9 cellular contexts compared by ENCODE assay signal in the genomic region with DNA sequence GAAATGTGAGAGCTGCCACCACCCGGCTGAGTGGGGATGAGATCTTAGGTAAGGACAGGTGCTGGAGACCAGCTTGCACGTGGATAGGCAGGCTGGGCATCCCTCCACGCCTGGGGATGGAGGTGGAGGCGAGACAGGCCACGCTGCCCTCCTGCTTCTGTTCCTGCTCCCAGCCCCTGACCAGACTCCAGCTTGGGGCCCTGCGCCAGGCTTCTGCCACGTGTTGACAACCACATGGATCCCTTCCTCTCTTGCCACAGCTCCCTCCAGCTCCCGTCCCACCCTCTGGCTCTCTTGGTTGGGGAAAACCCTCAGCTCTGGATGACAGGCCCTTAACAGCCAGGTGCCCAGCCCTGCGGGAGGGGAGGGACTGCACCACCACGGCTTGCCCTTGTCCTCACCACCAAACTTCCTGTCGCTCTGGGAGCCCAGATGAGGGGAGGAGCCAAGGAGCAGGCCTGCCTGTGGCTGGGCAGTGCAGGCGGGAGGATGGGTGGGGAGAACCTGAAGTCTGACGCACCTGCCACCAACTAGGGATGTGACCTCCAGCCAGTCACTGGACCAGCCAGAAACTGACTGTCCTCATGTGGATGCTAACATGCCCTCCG. TPM values are rescaled to one million over a fixed set of nuclear protein-coding genes. Genes with fewer than 3 reads are reported as not detected.
DNase-seq lines count a peak whose midpoint lies in the region; ATAC-seq lines count a peak whose summit lies in the region.
"Had no signal": no experiment of that assay in that cellular context is flagged by ENCODE, and none has a peak within 500 bp of the region (broad histone marks: within the 10 kb centered on the region; RNA-seq: fewer than 3 reads in every experiment).

No MANE protein-coding gene starts in this region.

- no peaks in the 10 kb centered on the region for H4K20me1 ChIP-seq in BLaER1

- DNase-seq in T-helper 22 cell (ENCODE audit: low read depth) (peak; percentile 18), Right ventricle myocardium superior (peak; percentile 86), 8988T (no peak)
- DNase-seq in stimulated activated CD4-positive, alpha-beta T cell treated with anti-CD3 and anti-CD28 coated beads, TNF-alpha, amount 100 ng/mL, for 24 hours (ENCODE audit: low read depth in 3 of 3) = peak in 2 of 3 experiments; percentile 22 to 55

- ATAC-seq in HG02943 (IDR thresholded peaks at IDR 0.05; ENCODE audit: low read depth, unreplicated experiment) (peak; percentile 70), Right ventricle myocardium superior (ENCODE audit: poor library complexity) (peak; percentile 71), HG02973 (IDR thresholded peaks at IDR 0.05; ENCODE audit: unreplicated experiment) (no peak), GM18519 (IDR thresholded peaks at IDR 0.05; ENCODE audit: low FRiP score, unreplicated experiment) (no peak)

- intact Hi-C loops in Right ventricle myocardium superior (cut with DNase I) = no loop called here

- peak overlapping the region; percentile 65; the same call in 1 of the 2 replicates for H3K27ac ChIP-seq in BLaER1
- H3K27ac ChIP-seq: SK-N-MC had no signal

- H3K36me3 ChIP-seq in BLaER1 = no peaks in the 10 kb centered on the region

- peaks cover 88% of the 10 kb centered on the region for H3K4me1 ChIP-seq in BLaER1

- no peaks in the 10 kb centered on the region for H3K27me3 ChIP-seq in BLaER1

- H3K4me2 ChIP-seq in BLaER1 = peak overlapping the region; percentile 86

- H3K9me3 ChIP-seq in BLaER1 = no peaks in the 10 kb centered on the region

- H3K9ac ChIP-seq in BLaER1 = peak overlapping the region; percentile 8; the same call in 1 of the 2 replicates

- no peak overlapping the region for H3K4me3 ChIP-seq in BLaER1
- H3K4me3 ChIP-seq: SK-N-MC had no signal

RNA-seq across cellular contexts. Expression of a gene that starts 36.0 kb away (rescaled TPM):
- 88.9 TPM for total RNA-seq in Right ventricle myocardium superior

RNA-seq across cellular contexts. Expression of a gene that starts 48.7 kb away (rescaled TPM):
- total RNA-seq in Right ventricle myocardium superior = 10.0 TPM

Comparison
In these comparisons a context has a peak if more than half of its experiments do, and no peak if none do; other contexts are left out.
1. ATAC-seq: peak in HG02943 (single experiment) and Right ventricle myocardium superior (single experiment); none in HG02973 (single experiment) and GM18519 (single experiment).